ENCODE assay signal across 29 cellular contexts in genomic region chr20:21258411-21258810, GRCh38.
"Had no signal": no experiment of that assay in that cellular context is flagged by ENCODE, and none has a peak within 500 bp of the region (broad histone marks: within the 10 kb centered on the region; RNA-seq: fewer than 3 reads in every experiment).

No MANE protein-coding gene starts in this region.

- DNase-seq: naive B cell; naive thymus-derived CD4-positive, alpha-beta T cell; naive thymus-derived CD8-positive, alpha-beta T cell; natural killer cell; nephron progenitor cell; nucleus accumbens; occipital lobe; ovary; pancreas; posterior cingulate gyrus; psoas muscle; retina; right cardiac atrium; sigmoid colon; small intestine; spleen; stimulated activated CD4-positive, alpha-beta T cell treated with anti-CD3 and anti-CD28 coated beads, Interleukin-12 subunit alpha, Interleukin-12 subunit beta, amount 100 ng/mL, for 4 hours; stimulated activated CD4-positive, alpha-beta T cell treated with anti-CD3 and anti-CD28 coated beads, Interleukin-15, amount 100 ng/mL, for 24 hours; stimulated activated CD4-positive, alpha-beta T cell treated with anti-CD3 and anti-CD28 coated beads, Interleukin-1b, Interleukin-23, amount 100 ng/mL, for 48 hours; stimulated activated CD4-positive, alpha-beta T cell treated with anti-CD3 and anti-CD28 coated beads, Interleukin-2, amount 100 ng/mL, for 24 hours had no signal

- H3K9me3 ChIP-seq: neutrophil, ovary, pancreas, prostate gland, psoas muscle, right atrium auricular region, sigmoid colon, spleen had no signal

- H3K79me2 ChIP-seq: parathyroid adenoma had no signal

- H3K4me1 ChIP-seq: neural progenitor cell, pancreas, parathyroid adenoma, prostate gland, psoas muscle, right atrium auricular region, sigmoid colon, spleen had no signal

- FAIRE-seq: pancreas, small intestine had no signal

- H3K4me2 ChIP-seq: neural progenitor cell, smooth muscle cell had no signal

- H3K36me3 ChIP-seq: neural progenitor cell, neutrophil, ovary, pancreas, prostate gland, right atrium auricular region, sigmoid colon, spleen had no signal

- H3K27ac ChIP-seq: neural progenitor cell, neutrophil, ovary, pancreas, parathyroid adenoma, prostate gland, psoas muscle, right atrium auricular region, sigmoid colon, skin epidermis, spleen had no signal

- ATAC-seq: naive thymus-derived CD4-positive, alpha-beta T cell; naive thymus-derived CD8-positive, alpha-beta T cell; natural killer cell; natural killer cell treated with Interleukin-12 subunit alpha and Interleukin-12 subunit beta and Interleukin-15 and Interleukin-18, amount 100 ng/mL, for 72 hours; pancreas; psoas muscle; right cardiac atrium; sciatic nerve had no signal

- H3K4me3 ChIP-seq: neural progenitor cell, ovary, pancreas, prostate gland, psoas muscle, right atrium auricular region, sigmoid colon, skin epidermis, smooth muscle cell, spleen had no signal

- H3K27me3 ChIP-seq: neural progenitor cell, neutrophil, ovary, pancreas, right atrium auricular region, sigmoid colon, spleen had no signal

- H2AFZ ChIP-seq: neural progenitor cell, parathyroid adenoma had no signal

- H3K9ac ChIP-seq: neural progenitor cell, parathyroid adenoma had no signal
